Comparison of ENCODE assay signal across 1 cellular context in genomic region chr22:39494471-39495120, GRCh38.
TF ChIP-seq lines count a peak whose summit lies in the region.

No MANE protein-coding gene starts in this region.

TF ChIP-seq in H1, 55 proteins besides CTCF, POLR2A, EP300 and RAD21:
- TF ChIP-seq SUZ12 (IDR thresholded peaks at IDR 0.05; ENCODE audit: low read length) (no peak), RBBP5 (IDR thresholded peaks at IDR 0.05; ENCODE audit: borderline replicate concordance, low read depth, low read length) (no peak), YY1 (IDR thresholded peaks at IDR 0.05; ENCODE audit: low read depth, low read length) (no peak)
TF ChIP-seq in H1: peak in this region for 0.
